1 cellular context compared by ENCODE assay signal in genomic region chr16:1367486-1368174, GRCh38.
TF ChIP-seq lines count a peak whose summit lies in the region.

No MANE protein-coding gene starts in this region.

TF ChIP-seq in K562, 482 proteins besides CTCF, POLR2A, EP300 and RAD21:
- TF ChIP-seq STAG1 (CRISPR knock-in tag; IDR thresholded peaks at IDR 0.05; ENCODE audit: borderline replicate concordance) (no peak), ZNF511 (CRISPR knock-in tag; IDR thresholded peaks at IDR 0.05) (no peak), POLR2G (IDR thresholded peaks at IDR 0.05; ENCODE audit: low read depth, low read length) (0 out of 2 replicates have a peak, but pooled peaks have one; percentile 16), IRF1 (CRISPR knock-in tag; IDR thresholded peaks at IDR 0.05; ENCODE audit: borderline replicate concordance) (no peak), KDM5B (IDR thresholded peaks at IDR 0.05; ENCODE audit: insufficient replicate concordance, low read depth, low read length) (no peak), RBFOX2 (IDR thresholded peaks at IDR 0.05; ENCODE audit: low read depth, low read length) (no peak)
